ENCODE assay signal across 19 cellular contexts in genomic region chr4:140904904-140905303, GRCh38.
A peak's percentile ranks its signal among the peaks of the same experiment; 100 is the strongest.
DNase-seq lines count a peak whose midpoint lies in the region; ATAC-seq lines count a peak whose summit lies in the region.
"Had no signal": no experiment of that assay in that cellular context is flagged by ENCODE, and none has a peak within 500 bp of the region (broad histone marks: within the 10 kb centered on the region; RNA-seq: fewer than 3 reads in every experiment).

No MANE protein-coding gene starts in this region.

- peaks cover 3% of the 10 kb centered on the region for H3K27me3 Mint-ChIP-seq in activated CD4-positive, alpha-beta T cell treated with anti-CD3 and anti-CD28 coated beads for 36 hours
- H3K27me3 Mint-ChIP-seq: CD4-positive, CD25-positive, alpha-beta regulatory T cell had no signal

- H3K9me3 Mint-ChIP-seq in activated CD4-positive, alpha-beta T cell treated with anti-CD3 and anti-CD28 coated beads for 36 hours (ENCODE audit: low read depth): no peaks in the 10 kb centered on the region
- H3K9me3 Mint-ChIP-seq: CD4-positive, CD25-positive, alpha-beta regulatory T cell; CD8-positive, alpha-beta T cell; HFFc6 had no signal

- CTCF ChIA-PET in activated CD4-positive, alpha-beta T cell treated with anti-CD3 and anti-CD28 coated beads for 36 hours (lab: Charles Lee): interaction anchor here (1.7 kb wide), 1 partner anchor 21 kb away, joined by 4 read pairs; no protein-coding TSS in a partner anchor

- ATAC-seq in HG03159 (IDR thresholded peaks at IDR 0.05; ENCODE audit: unreplicated experiment) (no peak), sciatic nerve (no peak), HG02870 (IDR thresholded peaks at IDR 0.05; ENCODE audit: unreplicated experiment) (no peak)
- no peak for ATAC-seq in activated CD4-positive, alpha-beta T cell treated with anti-CD3 and anti-CD28 coated beads for 36 hours
- ATAC-seq: CD8-positive, alpha-beta T cell; GM12878 had no signal

- H3K4me3 Mint-ChIP-seq in activated CD4-positive, alpha-beta T cell treated with anti-CD3 and anti-CD28 coated beads for 36 hours: no peak overlapping the region
- H3K4me3 Mint-ChIP-seq: B cell; CD4-positive, CD25-positive, alpha-beta regulatory T cell; CD8-positive, alpha-beta T cell; HFFc6 had no signal

- intact Hi-C loops in head of caudate nucleus (cut with DNase I): no loop called here
- intact Hi-C loops in activated CD4-positive, alpha-beta T cell treated with anti-CD3 and anti-CD28 coated beads for 36 hours (cut with DNase I, micrococcal nuclease): no loop called here
- intact Hi-C loops in sciatic nerve (cut with DNase I): no loop called here

- no peaks in the 10 kb centered on the region for H3K4me1 Mint-ChIP-seq in activated CD4-positive, alpha-beta T cell treated with anti-CD3 and anti-CD28 coated beads for 36 hours
- H3K4me1 Mint-ChIP-seq: B cell; CD4-positive, CD25-positive, alpha-beta regulatory T cell had no signal

- no peak overlapping the region for H3K27ac Mint-ChIP-seq in activated CD4-positive, alpha-beta T cell treated with anti-CD3 and anti-CD28 coated beads for 36 hours
- H3K27ac Mint-ChIP-seq: B cell; CD4-positive, CD25-positive, alpha-beta regulatory T cell; CD8-positive, alpha-beta T cell; HFFc6 had no signal

- peak; percentile 56 for DNase-seq in Ammon's horn (ENCODE audit: low spot score)
- peak; percentile 13 for DNase-seq in EH (ENCODE audit: low read depth)
- DNase-seq in head of caudate nucleus: peak in 25 of 42 donors; percentile 6 to 76 (median 31)
- peak; percentile 43 for DNase-seq in putamen (ENCODE audit: low spot score)
- no peak for DNase-seq in activated CD4-positive, alpha-beta T cell treated with anti-CD3 and anti-CD28 coated beads for 36 hours
- DNase-seq in sciatic nerve (ENCODE audit: low spot score): no peak
- DNase-seq: Caco-2; CD4-positive, CD25-positive, alpha-beta regulatory T cell; CD8-positive, alpha-beta T cell; DMS153; DND-41; EL; GDM1; GOT3; HFFc6 had no signal

- POLR2A ChIA-PET in activated CD4-positive, alpha-beta T cell treated with anti-CD3 and anti-CD28 coated beads for 36 hours (lab: Charles Lee): interaction anchor here (0.5 kb wide), 1 partner anchor 33 kb away, joined by 3 read pairs; no protein-coding TSS in a partner anchor

- H3K36me3 Mint-ChIP-seq in activated CD4-positive, alpha-beta T cell treated with anti-CD3 and anti-CD28 coated beads for 36 hours (ENCODE audit: low read depth): no peaks in the 10 kb centered on the region
- H3K36me3 Mint-ChIP-seq: CD4-positive, CD25-positive, alpha-beta regulatory T cell; CD8-positive, alpha-beta T cell had no signal

Comparison
In these comparisons a context has a peak if more than half of its experiments do, and no peak if none do; other contexts are left out.
1. DNase-seq: peak in Ammon's horn (single experiment), EH (single experiment), head of caudate nucleus (25 of 42) and putamen (single experiment); none in activated CD4-positive, alpha-beta T cell treated with anti-CD3 and anti-CD28 coated beads for 36 hours (single experiment) and sciatic nerve (single experiment).